In the genomic region with DNA sequence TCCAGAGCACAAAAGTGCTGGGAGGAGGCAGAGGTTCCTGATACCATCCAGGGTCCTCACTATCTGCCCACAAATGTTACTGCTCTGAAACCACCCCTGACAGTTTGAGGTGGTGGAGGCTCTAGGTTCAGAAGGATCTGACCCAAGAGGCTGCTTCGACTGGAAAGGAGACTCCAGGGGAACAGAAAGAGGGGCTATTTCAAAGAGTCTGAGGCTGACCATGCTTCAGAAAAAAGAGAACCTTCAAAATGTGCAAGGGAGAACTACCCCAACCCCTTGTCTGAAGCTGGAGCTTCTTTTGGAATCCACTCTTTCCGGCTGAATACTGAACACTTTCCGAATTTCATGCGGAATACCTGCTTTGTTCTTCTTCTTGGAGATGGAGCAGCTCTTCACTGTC, we compare ENCODE assay signal across 23 cellular contexts. TPM values are rescaled to one million over a fixed set of nuclear protein-coding genes. Genes with fewer than 3 reads are reported as not detected.
DNase-seq lines count a peak whose midpoint lies in the region; ATAC-seq and TF ChIP-seq lines count a peak whose summit lies in the region.
"Had no signal": no experiment of that assay in that cellular context is flagged by ENCODE, and none has a peak within 500 bp of the region (broad histone marks: within the 10 kb centered on the region; RNA-seq: fewer than 3 reads in every experiment).

No MANE protein-coding gene starts in this region.

- H3K36me3 ChIP-seq in BLaER1 (peaks cover 39% of the 10 kb centered on the region), SJSA1 (peaks cover 98% of the 10 kb centered on the region)
- peaks cover 38 to 82% (median 60%) of the 10 kb centered on the region in 11 experiments for H3K36me3 ChIP-seq in BLaER1 treated with 17β-estradiol and CSF1 and Interleukin-3, amounts not matched to agents 10 nM and 100 nM

- no peak overlapping the region for H3K27ac ChIP-seq in BLaER1
- no peak overlapping the region for H3K27ac ChIP-seq in BLaER1 treated with 17β-estradiol and CSF1 and Interleukin-3, amounts not matched to agents 10 nM and 100 nM
- H3K27ac ChIP-seq in SJSA1 = no peak overlapping the region

- no peaks in the 10 kb centered on the region for H3K9me3 ChIP-seq in BLaER1
- no peaks in the 10 kb centered on the region for H3K9me3 ChIP-seq in BLaER1 treated with 17β-estradiol and CSF1 and Interleukin-3, amounts not matched to agents 10 nM and 100 nM (replicated peaks in 1 of 11)
- no peaks in the 10 kb centered on the region for H3K9me3 ChIP-seq in SJSA1 (replicated peaks)
- H3K9me3 ChIP-seq: BE2C had no signal

- no peaks in the 10 kb centered on the region for H3K4me1 Mint-ChIP-seq in mesothelial cell of epicardium
- peaks cover 6% of the 10 kb centered on the region for H3K4me1 Mint-ChIP-seq in activated CD8-positive, alpha-beta T cell treated with anti-CD3 and anti-CD28 coated beads for 36 hours (ENCODE audit: low read depth)
- peaks cover 12% of the 10 kb centered on the region for H3K4me1 Mint-ChIP-seq in stimulated activated naive CD8-positive, alpha-beta T cell treated with anti-CD3 and anti-CD28 coated beads, Interleukin-15, amount 100 ng/mL, for 72 hours

- DNase-seq in SJSA1 (ENCODE audit: low read depth in 1 of 2, low spot score in 2 of 2) = peak; percentile 65 to 79
- no peak for DNase-seq in mesothelial cell of epicardium (ENCODE audit: low spot score in 2 of 2, unreplicated experiment in 2 of 2)
- DNase-seq in activated CD8-positive, alpha-beta T cell treated with anti-CD3 and anti-CD28 coated beads for 36 hours = no peak
- DNase-seq in stimulated activated naive CD8-positive, alpha-beta T cell treated with anti-CD3 and anti-CD28 coated beads, Interleukin-15, amount 100 ng/mL, for 72 hours = no peak
- DNase-seq: 8988T; ACHN; BE2C; C1 segment of cervical spinal cord; CD4-positive, alpha-beta memory T cell; CD4-positive, CD25-positive, alpha-beta regulatory T cell; CD8-positive, alpha-beta memory T cell; COR-L47; DMS 273 treated with DMSO at 0.1 percent for 48 hours; DMS153; DMS53; DMS79; DND-41; EL; GDM1 had no signal

- H3K4me3 Mint-ChIP-seq in mesothelial cell of epicardium = no peak overlapping the region
- no peak overlapping the region for H3K4me3 Mint-ChIP-seq in activated CD8-positive, alpha-beta T cell treated with anti-CD3 and anti-CD28 coated beads for 36 hours
- no peak overlapping the region for H3K4me3 Mint-ChIP-seq in stimulated activated naive CD8-positive, alpha-beta T cell treated with anti-CD3 and anti-CD28 coated beads, Interleukin-15, amount 100 ng/mL, for 72 hours
- H3K4me3 Mint-ChIP-seq: CD14-positive monocyte; CD4-positive, alpha-beta memory T cell; CD4-positive, CD25-positive, alpha-beta regulatory T cell; CD8-positive, alpha-beta memory T cell had no signal

- peak overlapping the region; percentile 18 for H3K4me2 ChIP-seq in BLaER1
- H3K4me2 ChIP-seq in BLaER1 treated with 17β-estradiol and CSF1 and Interleukin-3, amounts not matched to agents 10 nM and 100 nM = peak overlapping the region in 10 of 11 experiments; percentile 14 to 85 (median 26); a peak in 10 of 22 replicates

- no peaks in the 10 kb centered on the region for H4K20me1 ChIP-seq in BLaER1
- peaks cover 0 to 20% (median 0%) of the 10 kb centered on the region in 11 experiments; a peak in 8 of 22 replicates for H4K20me1 ChIP-seq in BLaER1 treated with 17β-estradiol and CSF1 and Interleukin-3, amounts not matched to agents 10 nM and 100 nM

- intact Hi-C loops in activated CD8-positive, alpha-beta T cell treated with anti-CD3 and anti-CD28 coated beads for 36 hours (cut with micrococcal nuclease) = no loop called here

- H3K27ac Mint-ChIP-seq in mesothelial cell of epicardium = no peak overlapping the region
- H3K27ac Mint-ChIP-seq in activated CD8-positive, alpha-beta T cell treated with anti-CD3 and anti-CD28 coated beads for 36 hours = no peak overlapping the region
- no peak overlapping the region for H3K27ac Mint-ChIP-seq in stimulated activated naive CD8-positive, alpha-beta T cell treated with anti-CD3 and anti-CD28 coated beads, Interleukin-15, amount 100 ng/mL, for 72 hours
- H3K27ac Mint-ChIP-seq: CD4-positive, alpha-beta memory T cell; CD4-positive, CD25-positive, alpha-beta regulatory T cell; CD8-positive, alpha-beta memory T cell had no signal

- no peak for TF ChIP-seq CTCF in mesothelial cell of epicardium (IDR thresholded peaks at IDR 0.05; ENCODE audit: unreplicated experiment)
- TF ChIP-seq CTCF in activated CD8-positive, alpha-beta T cell treated with anti-CD3 and anti-CD28 coated beads for 36 hours (IDR thresholded peaks at IDR 0.05) = no peak

- peaks cover 25% of the 10 kb centered on the region for H3K36me3 Mint-ChIP-seq in mesothelial cell of epicardium
- H3K36me3 Mint-ChIP-seq in activated CD8-positive, alpha-beta T cell treated with anti-CD3 and anti-CD28 coated beads for 36 hours (ENCODE audit: low read depth) = peaks cover 66% of the 10 kb centered on the region

- H3K4me3 ChIP-seq in BLaER1 (no peak overlapping the region), SJSA1 (no peak overlapping the region)
- no peak overlapping the region for H3K4me3 ChIP-seq in BLaER1 treated with 17β-estradiol and CSF1 and Interleukin-3, amounts not matched to agents 10 nM and 100 nM
- H3K4me3 ChIP-seq: GM12878 had no signal

- peaks cover 98% of the 10 kb centered on the region for H3K4me1 ChIP-seq in BLaER1
- H3K4me1 ChIP-seq in BLaER1 treated with 17β-estradiol and CSF1 and Interleukin-3, amounts not matched to agents 10 nM and 100 nM = peaks cover 40 to 98% (median 86%) of the 10 kb centered on the region in 10 experiments
- H3K4me1 ChIP-seq in SJSA1 (replicated peaks) = no peaks in the 10 kb centered on the region
- H3K4me1 ChIP-seq: BE2C had no signal

- CTCF ChIA-PET in activated CD8-positive, alpha-beta T cell treated with anti-CD3 and anti-CD28 coated beads for 36 hours (lab: Charles Lee) = no interaction called here

- POLR2A ChIA-PET in activated CD8-positive, alpha-beta T cell treated with anti-CD3 and anti-CD28 coated beads for 36 hours (lab: Charles Lee) = no interaction called here

- no peaks in the 10 kb centered on the region for H3K9me3 Mint-ChIP-seq in mesothelial cell of epicardium
- no peaks in the 10 kb centered on the region for H3K9me3 Mint-ChIP-seq in activated CD8-positive, alpha-beta T cell treated with anti-CD3 and anti-CD28 coated beads for 36 hours
- no peaks in the 10 kb centered on the region for H3K9me3 Mint-ChIP-seq in stimulated activated naive CD8-positive, alpha-beta T cell treated with anti-CD3 and anti-CD28 coated beads, Interleukin-15, amount 100 ng/mL, for 72 hours
- H3K9me3 Mint-ChIP-seq: CD4-positive, alpha-beta memory T cell; CD4-positive, CD25-positive, alpha-beta regulatory T cell; CD8-positive, alpha-beta memory T cell had no signal

- no peak for ATAC-seq in activated CD8-positive, alpha-beta T cell treated with anti-CD3 and anti-CD28 coated beads for 36 hours
- ATAC-seq in stimulated activated naive CD8-positive, alpha-beta T cell treated with anti-CD3 and anti-CD28 coated beads, Interleukin-15, amount 100 ng/mL, for 72 hours = no peak
- ATAC-seq: GM12878 had no signal

- no peak overlapping the region for H3K9ac ChIP-seq in BLaER1
- H3K9ac ChIP-seq in BLaER1 treated with 17β-estradiol and CSF1 and Interleukin-3, amounts not matched to agents 10 nM and 100 nM = no peak overlapping the region

- H3K27me3 Mint-ChIP-seq in mesothelial cell of epicardium (ENCODE audit: low read depth) = no peaks in the 10 kb centered on the region
- H3K27me3 Mint-ChIP-seq in activated CD8-positive, alpha-beta T cell treated with anti-CD3 and anti-CD28 coated beads for 36 hours = no peaks in the 10 kb centered on the region
- H3K27me3 Mint-ChIP-seq in stimulated activated naive CD8-positive, alpha-beta T cell treated with anti-CD3 and anti-CD28 coated beads, Interleukin-15, amount 100 ng/mL, for 72 hours = no peaks in the 10 kb centered on the region
- H3K27me3 Mint-ChIP-seq: CD4-positive, alpha-beta memory T cell; CD4-positive, CD25-positive, alpha-beta regulatory T cell; CD8-positive, alpha-beta memory T cell had no signal

- H3K27me3 ChIP-seq in BLaER1 (no peaks in the 10 kb centered on the region), SJSA1 (replicated peaks) (no peaks in the 10 kb centered on the region)
- H3K27me3 ChIP-seq in BLaER1 treated with 17β-estradiol and CSF1 and Interleukin-3, amounts not matched to agents 10 nM and 100 nM = no peaks in the 10 kb centered on the region
- H3K27me3 ChIP-seq: BE2C had no signal

RNA-seq across cellular contexts. Expression of gene RBM19, which starts 41.8 kb away (rescaled TPM):
- 271 and 433 TPM in 2 replicates for total RNA-seq in SJSA1 (2014; rRNA removed; shearing (Covaris generic))
- 42.7 to 43.4 TPM (median 43.3 TPM) in 3 replicates for total RNA-seq in mesothelial cell of epicardium
- 10 to 100 TPM; 66.9 to 67.7 TPM for total RNA-seq in activated CD8-positive, alpha-beta T cell treated with anti-CD3 and anti-CD28 coated beads for 36 hours

Comparison
In these comparisons a context has a peak if more than half of its experiments do, and no peak if none do; other contexts are left out.
1. DNase-seq: peak in SJSA1 (2 of 2); none in mesothelial cell of epicardium (0 of 2), activated CD8-positive, alpha-beta T cell treated with anti-CD3 and anti-CD28 coated beads for 36 hours (single experiment) and stimulated activated naive CD8-positive, alpha-beta T cell treated with anti-CD3 and anti-CD28 coated beads, Interleukin-15, amount 100 ng/mL, for 72 hours (0 of 2).